In genomic region chr9:106035810-106036209, GRCh38 we compare ENCODE assay signal across 25 cellular contexts.
"Had no signal": no experiment of that assay in that cellular context is flagged by ENCODE, and none has a peak within 500 bp of the region (broad histone marks: within the 10 kb centered on the region; RNA-seq: fewer than 3 reads in every experiment).

No MANE protein-coding gene starts in this region.

- H3K4me3 ChIP-seq: breast epithelium, colonic mucosa, esophagus muscularis mucosa, hepatocyte, lung, neural progenitor cell, sigmoid colon, transverse colon had no signal

- DNase-seq: activated CD4-positive, alpha-beta memory T cell treated with anti-CD3 and anti-CD28 coated beads, Interleukin-2, amount 10 ng/mL, durations not matched to agents 7 days and 5 days; activated CD4-positive, alpha-beta T cell treated with anti-CD3 and anti-CD28 coated beads, Interleukin-2, amount 10 ng/mL, durations not matched to agents 24 days and 14 days; activated effector memory CD4-positive, alpha-beta T cell treated with Interleukin-2 at 50 U/mL for 16 hours; activated naive CD4-positive, alpha-beta T cell treated with anti-CD3 and anti-CD28 coated beads for 36 hours; activated naive CD8-positive, alpha-beta T cell treated with anti-CD3 and anti-CD28 coated beads, Interleukin-2, amount 10 ng/mL, durations not matched to agents 7 days and 5 days; activated T-cell treated with anti-CD3 and anti-CD28 coated beads, Interleukin-2, amount 50 U/mL, for 72 hours; amniotic stem cell; colonic mucosa; glutamatergic neuron; immature natural killer cell; naive thymus-derived CD4-positive, alpha-beta T cell; sigmoid colon; stimulated activated CD4-positive, alpha-beta T cell treated with anti-CD3 and anti-CD28 coated beads, Interleukin-2, amount 100 ng/mL, for 48 hours; stimulated activated CD8-positive, alpha-beta memory T cell treated with anti-CD3 and anti-CD28 coated beads, Interleukin-4, amount 100 ng/mL, for 48 hours; stimulated activated naive B cell treated with anti-CD40 and anti-IgM and Interleukin-4, amounts not matched to agents 10 μg/mL and 1 μg/mL and 100 μg/mL, for 72 hours; transverse colon had no signal

- H3K79me2 ChIP-seq: hepatocyte had no signal

- H3K27me3 ChIP-seq: breast epithelium, colonic mucosa, esophagus muscularis mucosa, hepatocyte, neural progenitor cell, sigmoid colon, transverse colon had no signal

- ATAC-seq: activated CD4-positive, CD25-positive, alpha-beta regulatory T cell treated with anti-CD3 and anti-CD28 coated beads, Interleukin-2, amount 50 U/mL, for 24 hours; activated T-cell treated with anti-CD3 and anti-CD28 coated beads, Interleukin-2, amount 50 U/mL, for 72 hours; left lobe of liver; naive thymus-derived CD4-positive, alpha-beta T cell; stimulated activated naive B cell treated with anti-CD40 and anti-IgM and Interleukin-4, amounts not matched to agents 10 μg/mL and 1 μg/mL and 100 μg/mL, for 72 hours had no signal

- H3K36me3 ChIP-seq: breast epithelium, colonic mucosa, esophagus muscularis mucosa, neural progenitor cell, sigmoid colon, transverse colon had no signal

- FAIRE-seq: frontal cortex, urothelium cell line had no signal

- H2AFZ ChIP-seq: hepatocyte, neural progenitor cell had no signal

- H3K4me1 ChIP-seq: breast epithelium, colonic mucosa, transverse colon had no signal

- H3K9me3 ChIP-seq: breast epithelium, colonic mucosa, esophagus muscularis mucosa, sigmoid colon, transverse colon had no signal

- H3K4me2 ChIP-seq: hepatocyte, neural progenitor cell had no signal

- H3K9ac ChIP-seq: neural progenitor cell had no signal

- H3K27ac ChIP-seq: breast epithelium, colonic mucosa, esophagus muscularis mucosa, hepatocyte, neural progenitor cell, sigmoid colon, transverse colon had no signal
